In the genomic region with DNA sequence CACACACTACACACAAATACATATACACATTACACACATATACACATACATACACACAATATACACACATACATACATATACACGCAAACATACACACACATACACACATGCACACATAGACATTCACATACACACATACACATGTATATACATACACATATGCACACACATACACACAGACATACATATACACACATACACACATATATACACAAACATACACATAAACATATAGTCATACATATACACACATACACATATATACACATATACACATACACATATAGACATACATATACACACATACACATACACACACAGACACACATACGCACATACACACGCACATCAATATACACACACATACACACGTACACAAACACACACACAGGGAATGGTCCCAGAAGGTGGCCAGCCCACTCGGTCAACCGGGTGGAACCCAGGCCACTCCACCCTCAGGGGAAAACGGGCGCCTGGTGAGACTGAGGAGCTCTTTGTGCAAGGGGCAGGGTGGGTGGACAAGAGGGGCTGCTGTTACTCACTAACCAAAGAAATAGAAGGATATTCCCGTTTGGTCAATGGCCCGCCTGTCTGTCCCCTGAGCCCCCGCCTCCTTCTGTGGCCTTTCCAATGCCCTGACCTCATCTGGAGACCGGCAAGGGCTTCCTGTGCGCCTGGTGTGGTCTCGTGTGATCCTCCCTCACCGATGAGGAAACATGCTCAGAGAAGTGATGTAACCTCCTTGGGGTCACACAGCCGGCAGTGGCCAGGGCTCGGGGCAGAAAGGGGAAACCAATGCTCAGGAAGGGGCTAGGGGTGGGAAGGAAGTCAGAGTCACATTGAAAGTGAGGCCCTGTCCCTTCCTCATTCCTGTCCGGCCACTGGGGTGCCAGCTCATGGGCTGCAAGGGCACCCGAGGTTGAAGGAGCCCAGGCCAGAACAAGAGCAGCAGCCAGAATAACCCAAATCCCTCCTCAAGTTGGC, we compare ENCODE assay signal across 15 cellular contexts. TPM values are rescaled to one million over a fixed set of nuclear protein-coding genes. Genes with fewer than 3 reads are reported as not detected.
DNase-seq lines count a peak whose midpoint lies in the region; ATAC-seq and TF ChIP-seq lines count a peak whose summit lies in the region.
"Had no signal": no experiment of that assay in that cellular context is flagged by ENCODE, and none has a peak within 500 bp of the region (broad histone marks: within the 10 kb centered on the region; RNA-seq: fewer than 3 reads in every experiment).

No MANE protein-coding gene starts in this region.

- no peaks in the 10 kb centered on the region for H3K27me3 Mint-ChIP-seq in endodermal cell (ENCODE audit: insufficient read depth)

- peak; percentile 81 for DNase-seq in SIG-M5 treated with dmso at 0.1 percent for 504 hours (lab: John Stamatoyannopoulos, UW; ENCODE audit: unreplicated experiment)
- no peak for DNase-seq in SIG-M5 (lab: John Stamatoyannopoulos, UW)
- DNase-seq in endodermal cell, result no peak
- peak; percentile 79 for DNase-seq in medulla oblongata (ENCODE audit: extremely low spot score)
- DNase-seq in transverse colon, result peak; percentile 36
- DNase-seq in NCI-H524 treated with DMSO at 0.1 percent for 48 hours (lab: John Stamatoyannopoulos, UW), result no peak
- no peak for DNase-seq in activated CD4-positive, alpha-beta T cell treated with anti-CD3 and anti-CD28 coated beads, Interleukin-2, amount 50 U/mL, for 4 hours
- DNase-seq: esophagus squamous epithelium, GDM1, HCEC 1CT, NCI-H1930, SHP77 treated with DMSO at 0.1 percent for 48 hours had no signal

- no peak overlapping the region for H3K4me3 ChIP-seq in endodermal cell (ENCODE audit: low read length)
- no peak overlapping the region for H3K4me3 ChIP-seq in transverse colon
- H3K4me3 ChIP-seq: esophagus squamous epithelium had no signal

- no peak for TF ChIP-seq POLR2A in transverse colon (IDR thresholded peaks at IDR 0.05)

- H3K27ac ChIP-seq in endodermal cell (ENCODE audit: low read depth, low read length), result peak overlapping the region; percentile 42
- no peak overlapping the region for H3K27ac ChIP-seq in transverse colon
- H3K27ac ChIP-seq: 22Rv1 had no signal

- H3K27me3 ChIP-seq in endodermal cell (ENCODE audit: control insufficient read depth, insufficient read depth, low read length, poor library complexity, severe bottlenecking), result no peaks in the 10 kb centered on the region
- H3K27me3 ChIP-seq in transverse colon, result peaks cover 8% of the 10 kb centered on the region

- intact Hi-C loops in transverse colon (cut with DNase I; ENCODE audit: low total_unique reads), result no loop called here

- H3K9me3 Mint-ChIP-seq in endodermal cell, result no peaks in the 10 kb centered on the region

- no peak overlapping the region for H3K9ac ChIP-seq in endodermal cell (ENCODE audit: extremely low read depth, low read length, poor library complexity, severe bottlenecking)

- peaks cover 3% of the 10 kb centered on the region for H3K36me3 Mint-ChIP-seq in endodermal cell (ENCODE audit: low read depth)

- in situ Hi-C loops in transverse colon (cut with MboI; ENCODE audit: low pct_ligation_motif_present in 1 of 4, low pct_unique_long_range_greater_than_20kb in 1 of 4, low sequenced_read_pairs in 3 of 4), result no loop called here

- no peak for ATAC-seq in HG03097 (IDR thresholded peaks at IDR 0.05; ENCODE audit: low FRiP score, unreplicated experiment)

- H3K4me1 Mint-ChIP-seq in endodermal cell, result peaks cover 9% of the 10 kb centered on the region

- H3K4me3 Mint-ChIP-seq in endodermal cell, result no peak overlapping the region

- H3K4me1 ChIP-seq in endodermal cell (ENCODE audit: control insufficient read depth, insufficient read depth, low read length), result no peaks in the 10 kb centered on the region
- H3K4me1 ChIP-seq in transverse colon, result peaks cover 0 to 1% (median under 1%) of the 10 kb centered on the region in 4 donors

- H3K36me3 ChIP-seq in endodermal cell (ENCODE audit: control insufficient read depth, insufficient read depth, low read length) (no peaks in the 10 kb centered on the region), transverse colon (no peaks in the 10 kb centered on the region)
- H3K36me3 ChIP-seq: esophagus squamous epithelium had no signal

- WGBS in endodermal cell (ENCODE audit: insufficient coverage in 1 of 2, insufficient read length in 1 of 2), 2 experiments, result 84% methylated on average over 12 to 19 of the region's 19 CpGs
- 67 to 75% methylated on average over 4 to 19 of the region's 19 CpGs for WGBS in transverse colon (ENCODE audit: low coverage in 1 of 2), 2 donors

- H3K9me3 ChIP-seq in endodermal cell (ENCODE audit: control insufficient read depth, low read length) (no peaks in the 10 kb centered on the region), transverse colon (no peaks in the 10 kb centered on the region)
- H3K9me3 ChIP-seq: esophagus squamous epithelium had no signal

- peak overlapping the region; percentile 55 for H3K27ac Mint-ChIP-seq in endodermal cell

- no peak for TF ChIP-seq EP300 in transverse colon (IDR thresholded peaks at IDR 0.05; ENCODE audit: low read depth)

- no peak for TF ChIP-seq CTCF in endodermal cell (conservative IDR thresholded peaks at IDR 0.05)
- no peak for TF ChIP-seq CTCF in transverse colon (IDR thresholded peaks at IDR 0.05)

RNA-seq across cellular contexts. Expression of gene TRPV4, which starts 5.3 kb away (rescaled TPM):
- total RNA-seq in endodermal cell, result 10 to 100 TPM; 14.0 to 14.2 TPM
- 2.4 TPM for polyA plus RNA-seq in endodermal cell (2013, experiment 1 of 2)
- 2.6 TPM for polyA plus RNA-seq in endodermal cell (2013, experiment 2 of 2)
- under 1 TPM in 1 of 4 donors, not detected in 3; 0.27 TPM for total RNA-seq in transverse colon
- total RNA-seq: activated CD8-positive, alpha-beta memory T cell treated with anti-CD3 and anti-CD28 coated beads for 36 hours had no signal

RNA-seq across cellular contexts. Expression of gene GLTP, which starts 52.5 kb away (rescaled TPM):
- 10 to 100 TPM; 15.2 to 20.9 TPM for total RNA-seq in endodermal cell
- 21.3 TPM for polyA plus RNA-seq in endodermal cell (2013, experiment 1 of 2)
- polyA plus RNA-seq in endodermal cell (2013, experiment 2 of 2), result 20.8 TPM
- total RNA-seq in transverse colon, result 100 to 1,000 TPM in 3 of 4 donors, 10 to 100 TPM in 1; 35.6 to 287 (median 167) TPM

Comparison
In these comparisons a context has a peak if more than half of its experiments do, and no peak if none do; other contexts are left out.
1. DNase-seq: peak in SIG-M5 treated with dmso at 0.1 percent for 504 hours (single experiment), medulla oblongata (single experiment) and transverse colon (single experiment); none in SIG-M5 (single experiment), endodermal cell (single experiment), NCI-H524 treated with DMSO at 0.1 percent for 48 hours (single experiment) and activated CD4-positive, alpha-beta T cell treated with anti-CD3 and anti-CD28 coated beads, Interleukin-2, amount 50 U/mL, for 4 hours (0 of 2).
2. RNA of gene TRPV4, which starts 5.3 kb away (total RNA-seq): 14.0 to 14.2 TPM in endodermal cell; 0.27 TPM in transverse colon; every median in the first group is over 10 times any median in the second.